In genomic region chr1:28917757-28918118, GRCh38 we compare ENCODE assay signal across 1 cellular context.
TF ChIP-seq lines count a peak whose summit lies in the region.

No MANE protein-coding gene starts in this region.

TF ChIP-seq in WTC11, 78 proteins besides CTCF, POLR2A, EP300 and RAD21:
- TF ChIP-seq STAT6 (CRISPR knock-in tag; conservative IDR thresholded peaks at IDR 0.05; ENCODE audit: low read depth) = no peak
- TF ChIP-seq TP53 (CRISPR knock-in tag; IDR thresholded peaks at IDR 0.05) = no peak
- TF ChIP-seq KAT7 (CRISPR knock-in tag; IDR thresholded peaks at IDR 0.05; ENCODE audit: borderline replicate concordance) = no peak
- no peak for TF ChIP-seq GTF2I (CRISPR knock-in tag; conservative IDR thresholded peaks at IDR 0.05)
- TF ChIP-seq, protein P1, sequence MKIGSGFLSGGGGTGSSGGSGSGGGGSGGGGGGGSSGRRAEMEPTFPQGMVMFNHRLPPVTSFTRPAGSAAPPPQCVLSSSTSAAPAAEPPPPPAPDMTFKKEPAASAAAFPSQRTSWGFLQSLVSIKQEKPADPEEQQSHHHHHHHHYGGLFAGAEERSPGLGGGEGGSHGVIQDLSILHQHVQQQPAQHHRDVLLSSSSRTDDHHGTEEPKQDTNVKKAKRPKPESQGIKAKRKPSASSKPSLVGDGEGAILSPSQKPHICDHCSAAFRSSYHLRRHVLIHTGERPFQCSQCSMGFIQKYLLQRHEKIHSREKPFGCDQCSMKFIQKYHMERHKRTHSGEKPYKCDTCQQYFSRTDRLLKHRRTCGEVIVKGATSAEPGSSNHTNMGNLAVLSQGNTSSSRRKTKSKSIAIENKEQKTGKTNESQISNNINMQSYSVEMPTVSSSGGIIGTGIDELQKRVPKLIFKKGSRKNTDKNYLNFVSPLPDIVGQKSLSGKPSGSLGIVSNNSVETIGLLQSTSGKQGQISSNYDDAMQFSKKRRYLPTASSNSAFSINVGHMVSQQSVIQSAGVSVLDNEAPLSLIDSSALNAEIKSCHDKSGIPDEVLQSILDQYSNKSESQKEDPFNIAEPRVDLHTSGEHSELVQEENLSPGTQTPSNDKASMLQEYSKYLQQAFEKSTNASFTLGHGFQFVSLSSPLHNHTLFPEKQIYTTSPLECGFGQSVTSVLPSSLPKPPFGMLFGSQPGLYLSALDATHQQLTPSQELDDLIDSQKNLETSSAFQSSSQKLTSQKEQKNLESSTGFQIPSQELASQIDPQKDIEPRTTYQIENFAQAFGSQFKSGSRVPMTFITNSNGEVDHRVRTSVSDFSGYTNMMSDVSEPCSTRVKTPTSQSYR (CRISPR knock-in tag; IDR thresholded peaks at IDR 0.05) = no peak
